In genomic region chr12:25074113-25074512, GRCh38 we compare ENCODE assay signal across 15 cellular contexts.
"Had no signal": no experiment of that assay in that cellular context is flagged by ENCODE, and none has a peak within 500 bp of the region (broad histone marks: within the 10 kb centered on the region; RNA-seq: fewer than 3 reads in every experiment).

No MANE protein-coding gene starts in this region.

- H3K27ac ChIP-seq: brain microvascular endothelial cell, parathyroid adenoma, thyroid gland had no signal

- H3K4me1 ChIP-seq: parathyroid adenoma, thyroid gland had no signal

- DNase-seq: activated effector memory CD4-positive, alpha-beta T cell treated with anti-CD3 and anti-CD28 coated beads, Interleukin-2, amount 50 U/mL, for 16 hours; activated T-cell treated with anti-CD3 and anti-CD28 coated beads, Interleukin-2, amount 50 U/mL, for 1 hour; brain microvascular endothelial cell; foreskin melanocyte; heart left ventricle; islet precursor cell; mesendoderm; small intestine; thyroid gland had no signal

- H3K9me3 ChIP-seq: heart left ventricle, thyroid gland had no signal

- ATAC-seq: heart left ventricle, left lobe of liver, SK-N-SH treated with all-trans-retinoic acid at 6 μM for 48 hours had no signal

- H3K36me3 ChIP-seq: brain microvascular endothelial cell, thyroid gland had no signal

- H3K4me3 ChIP-seq: heart left ventricle, thyroid gland had no signal

- H3K79me2 ChIP-seq: parathyroid adenoma had no signal

- H3K9me3 Mint-ChIP-seq: T-helper 1 cell treated with Interleukin-12 subunit alpha and Interleukin-12 subunit beta and Interleukin-4 antibody, amounts not matched to agents 30 μg/mL and 1 μg/mL, for 36 hours had no signal

- H3K27ac Mint-ChIP-seq: activated naive CD8-positive, alpha-beta T cell; T-helper 1 cell treated with Interleukin-12 subunit alpha and Interleukin-12 subunit beta and Interleukin-4 antibody, amounts not matched to agents 30 μg/mL and 1 μg/mL, for 36 hours had no signal

- H3K27me3 Mint-ChIP-seq: activated naive CD8-positive, alpha-beta T cell had no signal

- H2AFZ ChIP-seq: parathyroid adenoma had no signal

- H3K4me3 Mint-ChIP-seq: activated naive CD8-positive, alpha-beta T cell; T-helper 1 cell treated with Interleukin-12 subunit alpha and Interleukin-12 subunit beta and Interleukin-4 antibody, amounts not matched to agents 30 μg/mL and 1 μg/mL, for 36 hours had no signal

- FAIRE-seq: small intestine, TTC549 had no signal

- H3K9ac ChIP-seq: parathyroid adenoma had no signal

- H3K27me3 ChIP-seq: brain microvascular endothelial cell, heart left ventricle, thyroid gland had no signal
